In the genomic region with DNA sequence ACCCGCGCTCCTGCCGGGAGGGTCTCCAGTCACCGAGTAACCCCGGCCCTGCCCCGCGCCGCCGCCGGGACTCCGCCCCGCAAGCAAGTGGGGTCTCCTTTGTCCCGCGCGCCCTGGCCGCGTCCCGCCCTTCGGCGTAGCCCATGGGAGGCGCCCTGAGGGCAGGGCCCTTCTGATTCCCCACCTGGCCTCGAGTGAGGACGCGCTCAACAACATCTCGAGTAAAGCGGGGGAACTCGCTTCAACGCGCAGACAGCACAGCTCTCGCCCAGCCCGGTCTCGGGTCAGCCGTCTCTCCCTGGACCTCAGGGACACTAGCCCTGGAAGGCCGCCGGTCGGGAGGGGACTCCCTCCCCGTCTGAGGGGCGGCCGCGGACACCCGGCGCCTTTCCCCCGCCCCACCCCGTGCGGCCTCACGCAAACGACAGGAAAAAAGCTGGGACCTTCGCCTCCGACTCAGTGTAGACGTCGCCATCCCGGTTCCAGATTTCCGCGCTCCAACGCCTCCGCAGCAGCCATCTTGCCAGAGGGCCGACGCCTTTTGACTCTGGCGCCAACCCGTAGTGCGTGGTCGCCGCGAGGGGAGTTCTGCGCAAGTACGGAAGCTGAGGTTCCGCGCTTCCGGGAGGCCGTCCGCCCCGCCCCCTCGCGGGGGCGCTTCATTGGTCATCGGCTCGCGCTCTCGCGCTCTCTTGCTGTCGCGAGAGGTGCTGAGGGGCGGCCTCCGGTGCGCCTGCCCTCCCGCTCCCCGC, we compare ENCODE assay signal across 8 cellular contexts. TPM values are rescaled to one million over a fixed set of nuclear protein-coding genes. Genes with fewer than 3 reads are reported as not detected.
DNase-seq lines count a peak whose midpoint lies in the region; TF ChIP-seq lines count a peak whose summit lies in the region.

No MANE protein-coding gene starts in this region.

- H4K20me1 ChIP-seq in Loucy (ENCODE audit: insufficient read depth, low read length, poor library complexity, severe bottlenecking), result peaks cover 75% of the 10 kb centered on the region

- H3K27me3 ChIP-seq in H7 (ENCODE audit: control insufficient read depth, insufficient read depth, low read length), result no peaks in the 10 kb centered on the region
- H3K27me3 ChIP-seq in Loucy (ENCODE audit: insufficient read depth, low read length, poor library complexity, severe bottlenecking), result no peaks in the 10 kb centered on the region

- CTCF ChIA-PET in RWPE1 (lab: Yijun Ruan, JAX), result interaction anchor here (0.6 to 1.4 kb wide), 6 partner anchors 11 to 38 kb away, joined by 3 to 12 read pairs (median 3); no protein-coding TSS in a partner anchor

- H3K36me3 Mint-ChIP-seq in nephron (ENCODE audit: low read depth), result peaks cover 16% of the 10 kb centered on the region

- H3K9me2 ChIP-seq in Loucy (replicated peaks; ENCODE audit: low read depth, low read length), result no peaks in the 10 kb centered on the region

- peak overlapping the region; percentile 98 for H3K9ac ChIP-seq in Loucy (ENCODE audit: low read depth, low read length, poor library complexity, severe bottlenecking)

- peak overlapping the region; percentile 77 for H2AFZ ChIP-seq in Loucy (ENCODE audit: low read length)

- peak overlapping the region; percentile 98 for H3K4me3 ChIP-seq in H7 (ENCODE audit: insufficient read depth, low read depth, low read length)
- peak overlapping the region; percentile 83 for H3K4me3 ChIP-seq in Loucy (ENCODE audit: low read length, poor library complexity, severe bottlenecking)
- peak overlapping the region; percentile 95 for H3K4me3 ChIP-seq in fibroblast of pulmonary artery (replicated peaks; ENCODE audit: low read depth, low read length)

- peaks cover 23% of the 10 kb centered on the region for H3K36me3 ChIP-seq in H7 (replicated peaks; ENCODE audit: control insufficient read depth, insufficient read depth, low read length)
- H3K36me3 ChIP-seq in Loucy (ENCODE audit: insufficient read depth, low read length), result 0 out of 2 replicates have a peak, but pooled peaks cover under 1% of the 10 kb centered on the region

- peaks cover 32% of the 10 kb centered on the region for H3K4me1 Mint-ChIP-seq in nephron

- H3K27me3 Mint-ChIP-seq in nephron (ENCODE audit: low read depth), result no peaks in the 10 kb centered on the region

- peak overlapping the region in 2 of 3 experiments; percentile 98 to 100 for H3K4me3 Mint-ChIP-seq in nephron

- H3K4me1 ChIP-seq in Loucy (ENCODE audit: insufficient read depth, low read length, poor library complexity, severe bottlenecking), result peaks cover 47% of the 10 kb centered on the region

- H3K27ac Mint-ChIP-seq in nephron, result peak overlapping the region; percentile 86 to 99 (median 99)

- peaks cover 96% of the 10 kb centered on the region for H3K79me2 ChIP-seq in Loucy (ENCODE audit: insufficient read depth, low read length)

- POLR2A ChIA-PET in RWPE1 (lab: Yijun Ruan, JAX; ENCODE audit: low non-redundant PET), result interaction anchor here (0.7 to 1.6 kb wide), 5 partner anchors 9 to 62 kb away, joined by 3 to 5 read pairs (median 4); a partner anchor contains a TSS

- TF ChIP-seq CTCF in Loucy (conservative IDR thresholded peaks at IDR 0.05; ENCODE audit: low read length) (no peak), RWPE1 (conservative IDR thresholded peaks at IDR 0.05; ENCODE audit: low read depth) (no peak), fibroblast of pulmonary artery (IDR thresholded peaks at IDR 0.05; ENCODE audit: low read length, missing control alignments) (no peak), nephron (IDR thresholded peaks at IDR 0.05; ENCODE audit: unreplicated experiment in 3 of 3) (no peak)

- DNase-seq in ELF-1 (ENCODE audit: low read depth, low spot score) (peak; percentile 97), H7 (peak; percentile 98), RWPE1 (ENCODE audit: low spot score) (peak; percentile 99), fibroblast of pulmonary artery (ENCODE audit: low read depth) (peak; percentile 97)
- DNase-seq in activated T-helper 9 cell treated with anti-CD3 and anti-CD28 coated beads, Interleukin-2, amount 50 U/mL, for 16 hours (ENCODE audit: low read depth), result peak; percentile 96
- peak; percentile 94 for DNase-seq in stimulated activated naive CD4-positive, alpha-beta T cell treated with Interleukin-2 at 50 U/mL for 16 hours (lab: John Stamatoyannopoulos, UW)

- no peaks in the 10 kb centered on the region for H3F3A ChIP-seq in Loucy (ENCODE audit: low read depth)

- no peaks in the 10 kb centered on the region for H3K9me3 ChIP-seq in Loucy (ENCODE audit: insufficient read depth, low read depth, low read length)

- H3K9me3 Mint-ChIP-seq in nephron, result no peaks in the 10 kb centered on the region

- H3K27ac ChIP-seq in RWPE1, result peak overlapping the region; percentile 90

- peak overlapping the region; percentile 92 for H3K4me2 ChIP-seq in Loucy (ENCODE audit: low read depth, low read length, poor library complexity, severe bottlenecking)

RNA-seq across cellular contexts. Expression of a gene that starts 0.4 kb away (rescaled TPM):
- total RNA-seq in H7 (2014; rRNA removed; shearing (Covaris generic)), result 49.1 and 57.0 TPM in 2 replicates

RNA-seq across cellular contexts. Expression of a gene that starts 11.2 kb away (rescaled TPM):
- total RNA-seq in H7 (2014; rRNA removed; shearing (Covaris generic)), result 53.2 and 63.4 TPM in 2 replicates

RNA-seq across cellular contexts. Expression of a gene that starts 15.0 kb away (rescaled TPM):
- total RNA-seq in H7 (2014; rRNA removed; shearing (Covaris generic)), result 32.6 and 41.4 TPM in 2 replicates

Comparison
In these comparisons a context has a peak if more than half of its experiments do, and no peak if none do; other contexts are left out.
1. Peak in every context shown above with its lines: DNase-seq, H3K4me3 ChIP-seq and H3K27ac ChIP-seq.